Comparison of ENCODE assay signal across 1 cellular context in the genomic region with DNA sequence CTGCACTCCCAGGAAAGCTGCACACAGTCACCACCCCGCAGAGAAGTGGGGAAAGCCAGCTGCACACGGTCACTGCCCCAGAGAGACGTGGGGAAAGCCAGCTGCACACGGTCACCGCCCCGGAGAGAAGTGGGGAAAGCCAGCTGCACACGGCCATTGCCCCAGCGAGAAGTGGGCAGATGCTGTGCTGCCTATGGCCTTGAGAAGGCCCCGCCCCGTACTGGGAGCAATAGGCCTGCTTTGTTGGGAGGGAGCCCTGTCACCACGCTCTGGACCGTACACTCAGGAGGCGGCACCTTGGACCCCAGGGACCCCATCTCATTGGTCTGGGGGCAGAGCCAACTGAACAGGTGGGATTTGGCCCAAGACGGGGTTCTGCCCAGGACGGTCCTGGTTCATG.
TF ChIP-seq lines count a peak whose summit lies in the region.

No MANE protein-coding gene starts in this region.

TF ChIP-seq in IMR-90, 13 proteins besides CTCF, POLR2A, EP300 and RAD21:
- no peak for TF ChIP-seq MAFK (IDR thresholded peaks at IDR 0.05; ENCODE audit: low read depth, low read length)
- no peak for TF ChIP-seq MXI1 (IDR thresholded peaks at IDR 0.05; ENCODE audit: borderline replicate concordance, low read depth, low read length)
- no peak for TF ChIP-seq SMC3 (IDR thresholded peaks at IDR 0.05; ENCODE audit: low read depth, low read length)
- no peak for TF ChIP-seq RFX5 (IDR thresholded peaks at IDR 0.05; ENCODE audit: low read depth, low read length)
- no peak for TF ChIP-seq MAZ (IDR thresholded peaks at IDR 0.05; ENCODE audit: borderline replicate concordance, low read depth, low read length)
- no peak for TF ChIP-seq USF2 (IDR thresholded peaks at IDR 0.05; ENCODE audit: low read depth, low read length)
- no peak for TF ChIP-seq NFE2L2 (IDR thresholded peaks at IDR 0.05; ENCODE audit: low read depth, low read length)
- TF ChIP-seq BHLHE40 (IDR thresholded peaks at IDR 0.05; ENCODE audit: low read depth, low read length), result no peak
- TF ChIP-seq RCOR1 (IDR thresholded peaks at IDR 0.05; ENCODE audit: insufficient replicate concordance, low read length), result no peak
- no peak for TF ChIP-seq CHD1 (IDR thresholded peaks at IDR 0.05; ENCODE audit: low read depth, low read length)
- no peak for TF ChIP-seq FOS (IDR thresholded peaks at IDR 0.05; ENCODE audit: low read depth, low read length)
- TF ChIP-seq CEBPB (IDR thresholded peaks at IDR 0.05; ENCODE audit: low read depth, low read length), result no peak
- no peak for TF ChIP-seq ELK1 (IDR thresholded peaks at IDR 0.05; ENCODE audit: borderline replicate concordance, low read depth, low read length)
